ENCODE assay signal across 2 cellular contexts in genomic region chr13:45046445-45046844, GRCh38.
TF ChIP-seq lines count a peak whose summit lies in the region.

No MANE protein-coding gene starts in this region.

TF ChIP-seq in HepG2, 621 proteins besides CTCF, POLR2A, EP300 and RAD21:
- 0 out of 2 replicates have a peak, but pooled peaks have one; percentile 21 for TF ChIP-seq SMAD1 (CRISPR knock-in tag; IDR thresholded peaks at IDR 0.05; ENCODE audit: borderline replicate concordance, low read depth)
- no peak for TF ChIP-seq NFIB (CRISPR knock-in tag; IDR thresholded peaks at IDR 0.05; ENCODE audit: borderline replicate concordance)

TF ChIP-seq in K562, 482 proteins besides CTCF, POLR2A, EP300 and RAD21:
- TF ChIP-seq PKNOX1 (IDR thresholded peaks at IDR 0.05) (no peak), NELFE (IDR thresholded peaks at IDR 0.05; ENCODE audit: insufficient read depth, insufficient read length) (no peak), SMARCB1 (IDR thresholded peaks at IDR 0.05; ENCODE audit: insufficient read length, low read depth) (no peak), CC2D1A (IDR thresholded peaks at IDR 0.05) (no peak), ZC3H8 (IDR thresholded peaks at IDR 0.05) (no peak), MYC (IDR thresholded peaks at IDR 0.05; ENCODE audit: low read depth, low read length) (no peak), MYC (CRISPR knock-in tag; IDR thresholded peaks at IDR 0.05; ENCODE audit: borderline replicate concordance, low read depth) (no peak), ZNF318 (IDR thresholded peaks at IDR 0.05; ENCODE audit: borderline replicate concordance in 1 of 2, low read depth in 1 of 2) (no peak), MTF1 (CRISPR knock-in tag; IDR thresholded peaks at IDR 0.05; ENCODE audit: borderline replicate concordance) (no peak), CHCHD3 (CRISPR knock-in tag; IDR thresholded peaks at IDR 0.05) (no peak), KAT8 (IDR thresholded peaks at IDR 0.05; ENCODE audit: low read depth) (no peak)
- TF ChIP-seq, protein P1, sequence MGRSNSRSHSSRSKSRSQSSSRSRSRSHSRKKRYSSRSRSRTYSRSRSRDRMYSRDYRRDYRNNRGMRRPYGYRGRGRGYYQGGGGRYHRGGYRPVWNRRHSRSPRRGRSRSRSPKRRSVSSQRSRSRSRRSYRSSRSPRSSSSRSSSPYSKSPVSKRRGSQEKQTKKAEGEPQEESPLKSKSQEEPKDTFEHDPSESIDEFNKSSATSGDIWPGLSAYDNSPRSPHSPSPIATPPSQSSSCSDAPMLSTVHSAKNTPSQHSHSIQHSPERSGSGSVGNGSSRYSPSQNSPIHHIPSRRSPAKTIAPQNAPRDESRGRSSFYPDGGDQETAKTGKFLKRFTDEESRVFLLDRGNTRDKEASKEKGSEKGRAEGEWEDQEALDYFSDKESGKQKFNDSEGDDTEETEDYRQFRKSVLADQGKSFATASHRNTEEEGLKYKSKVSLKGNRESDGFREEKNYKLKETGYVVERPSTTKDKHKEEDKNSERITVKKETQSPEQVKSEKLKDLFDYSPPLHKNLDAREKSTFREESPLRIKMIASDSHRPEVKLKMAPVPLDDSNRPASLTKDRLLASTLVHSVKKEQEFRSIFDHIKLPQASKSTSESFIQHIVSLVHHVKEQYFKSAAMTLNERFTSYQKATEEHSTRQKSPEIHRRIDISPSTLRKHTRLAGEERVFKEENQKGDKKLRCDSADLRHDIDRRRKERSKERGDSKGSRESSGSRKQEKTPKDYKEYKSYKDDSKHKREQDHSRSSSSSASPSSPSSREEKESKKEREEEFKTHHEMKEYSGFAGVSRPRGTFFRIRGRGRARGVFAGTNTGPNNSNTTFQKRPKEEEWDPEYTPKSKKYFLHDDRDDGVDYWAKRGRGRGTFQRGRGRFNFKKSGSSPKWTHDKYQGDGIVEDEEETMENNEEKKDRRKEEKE (IDR thresholded peaks at IDR 0.05; ENCODE audit: borderline replicate concordance in 1 of 2, control insufficient read depth in 1 of 2, low read depth in 2 of 2, low read length in 1 of 2), result no peak
- TF ChIP-seq, protein P2, sequence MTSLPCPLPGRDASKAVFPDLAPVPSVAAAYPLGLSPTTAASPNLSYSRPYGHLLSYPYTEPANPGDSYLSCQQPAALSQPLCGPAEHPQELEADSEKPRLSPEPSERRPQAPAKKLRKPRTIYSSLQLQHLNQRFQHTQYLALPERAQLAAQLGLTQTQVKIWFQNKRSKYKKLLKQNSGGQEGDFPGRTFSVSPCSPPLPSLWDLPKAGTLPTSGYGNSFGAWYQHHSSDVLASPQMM (CRISPR knock-in tag; IDR thresholded peaks at IDR 0.05), result no peak
